Comparison of ENCODE assay signal across 8 cellular contexts in the genomic region with DNA sequence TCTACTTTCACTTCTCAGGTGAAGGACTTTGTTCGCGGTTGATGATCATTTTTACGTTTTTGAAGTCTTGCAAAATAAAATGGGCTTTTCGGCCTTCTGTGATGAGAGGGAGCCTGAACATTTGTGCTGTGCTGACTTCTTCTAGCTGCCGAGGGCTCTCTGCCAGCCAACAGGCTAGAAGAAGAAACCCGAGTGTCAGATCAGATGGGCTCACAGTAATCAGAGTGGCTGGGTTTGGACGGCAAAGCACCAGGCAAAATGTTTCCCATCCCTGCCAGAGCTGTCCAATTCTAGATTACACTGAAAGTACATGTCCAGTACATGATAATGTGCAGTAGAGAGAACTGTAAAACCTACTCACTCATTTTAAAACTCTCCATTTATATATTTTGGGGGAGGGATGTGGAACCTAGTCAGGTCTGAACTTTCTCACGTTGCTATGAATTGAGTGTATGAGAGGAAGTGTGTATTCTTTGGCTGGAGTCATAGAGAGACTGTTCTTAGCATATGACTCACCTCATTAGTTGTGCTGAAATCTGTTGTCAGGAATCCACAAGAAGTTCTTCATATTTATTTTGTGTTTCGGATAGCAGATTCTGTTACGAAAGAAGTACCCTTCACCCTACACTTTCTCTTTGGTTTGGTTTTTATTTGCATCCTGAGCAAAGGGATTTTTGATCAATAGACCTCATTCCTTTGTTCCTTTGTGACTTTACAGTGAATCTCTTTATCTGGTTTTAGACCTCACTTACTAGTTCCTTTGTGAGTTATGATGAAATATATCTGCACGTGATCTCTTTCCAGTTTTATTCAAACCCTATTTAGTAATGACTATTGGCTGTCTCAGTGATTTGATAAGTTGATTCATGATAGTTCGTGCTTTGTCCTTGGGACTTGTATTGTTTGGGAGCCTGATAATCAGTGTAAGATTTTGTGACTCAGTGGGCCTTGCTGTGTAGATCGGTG. TPM values are rescaled to one million over a fixed set of nuclear protein-coding genes. Genes with fewer than 3 reads are reported as not detected.
A peak's percentile ranks its signal among the peaks of the same experiment; 100 is the strongest.
DNase-seq lines count a peak whose midpoint lies in the region; ATAC-seq and TF ChIP-seq lines count a peak whose summit lies in the region.

No MANE protein-coding gene starts in this region.

- peak; percentile 81 to 88 for DNase-seq in NCI-H446 (lab: John Stamatoyannopoulos, UW)
- peak; percentile 24 for DNase-seq in activated gamma-delta T cell treated with anti-CD3 and anti-CD28 coated beads, Interleukin-2, amount 50 U/mL, for 16 hours (ENCODE audit: low read depth)
- no peak for DNase-seq in NCI-H1092 treated with DMSO at 0.1 percent for 48 hours (lab: John Stamatoyannopoulos, UW)

- no peak overlapping the region for H3K9ac ChIP-seq in parathyroid adenoma

- no peak for TF ChIP-seq POLR2A in gastroesophageal sphincter (IDR thresholded peaks at IDR 0.05)

- H3K4me1 ChIP-seq in ACC112 (ENCODE audit: control insufficient read depth, insufficient read depth, low read length, unreplicated experiment) (peaks cover 62% of the 10 kb centered on the region), gastroesophageal sphincter (peaks cover 18 to 90% (median 58%) of the 10 kb centered on the region in 3 donors), parathyroid adenoma (peaks cover 23% of the 10 kb centered on the region)

- H3K36me3 ChIP-seq in ACC112 (ENCODE audit: insufficient read depth, low read length) (no peaks in the 10 kb centered on the region), gastroesophageal sphincter (no peaks in the 10 kb centered on the region), parathyroid adenoma (ENCODE audit: control insufficient read depth, insufficient read depth, low read length) (no peaks in the 10 kb centered on the region)

- no peak for TF ChIP-seq EP300 in gastroesophageal sphincter (IDR thresholded peaks at IDR 0.05)

- 15 to 34% methylated on average over 10 to 12 of the region's 13 CpGs for WGBS in gastroesophageal sphincter (ENCODE audit: low coverage in 1 of 2), 2 donors

- H3K79me2 ChIP-seq in ACC112 (ENCODE audit: control insufficient read depth, insufficient read depth, low read length, unreplicated experiment) (peaks cover 80% of the 10 kb centered on the region), parathyroid adenoma (peaks cover 68% of the 10 kb centered on the region)

- H3K9me3 ChIP-seq in gastroesophageal sphincter (no peaks in the 10 kb centered on the region), parathyroid adenoma (ENCODE audit: control insufficient read depth, low read length) (no peaks in the 10 kb centered on the region)

- peak overlapping the region; percentile 87 for H3K4me2 ChIP-seq in parathyroid adenoma (ENCODE audit: low read length)

- H2AFZ ChIP-seq in ACC112 (ENCODE audit: low read length, unreplicated experiment) (no peak overlapping the region), parathyroid adenoma (no peak overlapping the region)

- TF ChIP-seq CTCF in gastroesophageal sphincter (IDR thresholded peaks at IDR 0.05), result no peak
- no peak for TF ChIP-seq CTCF in parathyroid adenoma (IDR thresholded peaks at IDR 0.05)

- H3K27me3 ChIP-seq in ACC112 (ENCODE audit: insufficient read depth, low read length) (no peaks in the 10 kb centered on the region), gastroesophageal sphincter (no peaks in the 10 kb centered on the region), parathyroid adenoma (ENCODE audit: control insufficient read depth, insufficient read depth, low read length) (no peaks in the 10 kb centered on the region)

- peak; percentile 77 for ATAC-seq in GM18502 (IDR thresholded peaks at IDR 0.05; ENCODE audit: poor library complexity, unreplicated experiment)
- peak; percentile 78 for ATAC-seq in HG02884 (IDR thresholded peaks at IDR 0.05; ENCODE audit: unreplicated experiment)
- peak; percentile 63 for ATAC-seq in gastroesophageal sphincter

- H3K27ac ChIP-seq in ACC112 (ENCODE audit: low read depth, low read length) (peak overlapping the region; percentile 99), gastroesophageal sphincter (peak overlapping the region; percentile 83 to 97 (median 92)), parathyroid adenoma (peak overlapping the region; percentile 98)

- peak overlapping the region; percentile 83 for H3K4me3 ChIP-seq in ACC112 (ENCODE audit: low read depth, low read length)
- H3K4me3 ChIP-seq in gastroesophageal sphincter, result peak overlapping the region in 1 of 2 donors; percentile 30
- peak overlapping the region; percentile 94 for H3K4me3 ChIP-seq in parathyroid adenoma (ENCODE audit: low read depth, low read length)

RNA-seq across cellular contexts. Expression of a gene that starts 4.8 kb away (rescaled TPM):
- 100 to 1,000 TPM in 3 of 4 donors, 10 to 100 TPM in 1; 90.9 to 208 (median 174) TPM for total RNA-seq in gastroesophageal sphincter
